ENCODE assay signal across 23 cellular contexts in the genomic region with DNA sequence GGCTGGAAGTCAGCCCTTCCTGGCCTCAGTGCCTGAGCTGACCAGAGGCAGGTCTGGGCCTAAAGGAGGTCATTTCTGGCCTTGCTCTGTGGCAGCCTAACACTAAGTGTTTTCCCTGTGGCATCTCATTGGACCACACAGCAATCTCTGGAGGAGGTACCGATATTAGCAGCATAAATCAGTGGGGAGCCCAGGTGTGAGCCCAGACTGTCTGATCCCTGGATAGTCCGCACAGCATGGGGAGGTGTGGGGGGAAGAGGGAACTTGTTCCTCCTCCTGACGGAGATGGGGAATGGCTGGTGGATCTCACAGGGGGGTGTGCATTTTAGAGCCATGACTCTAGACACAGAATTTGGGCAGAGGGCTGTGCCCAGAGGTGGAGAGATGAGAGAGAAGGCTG. TPM values are rescaled to one million over a fixed set of nuclear protein-coding genes. Genes with fewer than 3 reads are reported as not detected.
DNase-seq lines count a peak whose midpoint lies in the region; ATAC-seq, FAIRE-seq and TF ChIP-seq lines count a peak whose summit lies in the region.
"Had no signal": no experiment of that assay in that cellular context is flagged by ENCODE, and none has a peak within 500 bp of the region (broad histone marks: within the 10 kb centered on the region; RNA-seq: fewer than 3 reads in every experiment).

No MANE protein-coding gene starts in this region.

- H4K20me1 ChIP-seq in K562 (replicated peaks; ENCODE audit: control insufficient read depth, insufficient read depth, low read length): peaks cover 5% of the 10 kb centered on the region; the same call in 1 of the 2 replicates

- 0 out of 4 replicates have a peak overlapping the region, but pooled peaks of 1 of the 2 experiments have one; percentile 69 for H3K9ac ChIP-seq in K562 (ENCODE audit: insufficient read depth in 1 of 2, low read depth in 2 of 2, low read length in 2 of 2)

- TF ChIP-seq POLR2A in K562 (conservative IDR thresholded peaks at IDR 0.05): no peak

- TF ChIP-seq CTCF in K562 (IDR thresholded peaks at IDR 0.05 in 2 of 3, conservative IDR thresholded peaks at IDR 0.05 in 1 of 3; ENCODE audit: insufficient read depth in 2 of 3, low read depth in 1 of 3, low read length in 3 of 3) (no peak), left ventricle myocardium inferior (IDR thresholded peaks at IDR 0.05; ENCODE audit: borderline replicate concordance) (no peak)

- H3K36me3 ChIP-seq in K562 (ENCODE audit: control insufficient read depth, insufficient read depth, low read length) (no peaks in the 10 kb centered on the region), aorta (ENCODE audit: control insufficient read depth in 1 of 2, insufficient read depth in 2 of 2, low read length in 1 of 2) (no peaks in the 10 kb centered on the region), left ventricle myocardium inferior (no peaks in the 10 kb centered on the region)
- H3K36me3 ChIP-seq: cardiac muscle cell, MG63, spleen had no signal

- no peaks in the 10 kb centered on the region for H3K4me1 ChIP-seq in K562 (replicated peaks in 1 of 2; ENCODE audit: control insufficient read depth in 2 of 2, insufficient read depth in 2 of 2, low read length in 2 of 2)
- no peaks in the 10 kb centered on the region for H3K4me1 ChIP-seq in aorta (ENCODE audit: control insufficient read depth in 1 of 2, insufficient read depth in 2 of 2, low read length in 2 of 2)
- peaks cover 9% of the 10 kb centered on the region for H3K4me1 ChIP-seq in left ventricle myocardium inferior

- TF ChIP-seq RAD21 in K562 (CRISPR knock-in tag; conservative IDR thresholded peaks at IDR 0.05 in 1 of 2, IDR thresholded peaks at IDR 0.05 in 1 of 2): no peak

- H3K27ac Mint-ChIP-seq in activated CD4-positive, alpha-beta T cell treated with anti-CD3 and anti-CD28 coated beads, Interleukin-2, amount 10 ng/mL, durations not matched to agents 24 days and 14 days: peak overlapping the region; percentile 69
- no peak overlapping the region for H3K27ac Mint-ChIP-seq in activated CD4-positive, alpha-beta T cell treated with anti-CD3 and anti-CD28 coated beads for 36 hours
- peak overlapping the region; percentile 49 for H3K27ac Mint-ChIP-seq in memory B cell
- H3K27ac Mint-ChIP-seq: activated B cell treated with CpG ODN at 0.5 μM for 24 hours, progenitor cell of endocrine pancreas, T-cell had no signal

- no peak overlapping the region for H3K4me2 ChIP-seq in K562 (ENCODE audit: insufficient read depth, low read length)

- no peaks in the 10 kb centered on the region for H3K79me2 ChIP-seq in K562 (ENCODE audit: control insufficient read depth, insufficient read depth, low read length)

- H3K27me3 ChIP-seq in K562 (ENCODE audit: control insufficient read depth in 2 of 2, insufficient read depth in 2 of 2, low read length in 2 of 2) (peaks cover 0 to 25% of the 10 kb centered on the region in 2 experiments; a peak in 2 of 5 replicates), aorta (ENCODE audit: control insufficient read depth in 1 of 2, insufficient read depth in 2 of 2, low read length in 1 of 2) (no peaks in the 10 kb centered on the region), left ventricle myocardium inferior (ENCODE audit: low read depth) (no peaks in the 10 kb centered on the region)
- H3K27me3 ChIP-seq: cardiac muscle cell, MG63, spleen had no signal

- no TSS peak for BruUV-seq in K562 (replicated peaks; lab: Mats Ljungman, UMichigan)

- no peaks in the 10 kb centered on the region for H3K9me3 ChIP-seq in K562 (replicated peaks; ENCODE audit: control insufficient read depth, insufficient read depth, low read depth, low read length)
- H3K9me3 ChIP-seq in aorta (ENCODE audit: control insufficient read depth, low read length): no peaks in the 10 kb centered on the region
- H3K9me3 ChIP-seq in left ventricle myocardium inferior (replicated peaks): peaks cover 3% of the 10 kb centered on the region
- H3K9me3 ChIP-seq: spleen had no signal

- H3K4me3 ChIP-seq in K562 (no peak overlapping the region), aorta (ENCODE audit: low read length in 2 of 2) (no peak overlapping the region), left ventricle myocardium inferior (no peak overlapping the region)
- H3K4me3 ChIP-seq: cardiac muscle cell, lung, MG63, spleen had no signal

- POLR2A ChIA-PET in activated CD4-positive, alpha-beta T cell treated with anti-CD3 and anti-CD28 coated beads for 36 hours (lab: Charles Lee): interaction anchor here (1.6 kb wide), 1 partner anchor 11 kb away, joined by 4 read pairs; a partner anchor contains a TSS
- POLR2A ChIA-PET in K562 (lab: Yijun Ruan, JAX): interaction anchor here (0.6 to 1.4 kb wide), 4 partner anchors 9 to 79 kb away, joined by 3 to 6 read pairs (median 5); no protein-coding TSS in a partner anchor

- TF ChIP-seq EP300 in K562 (IDR thresholded peaks at IDR 0.05; ENCODE audit: low read length): no peak

- no peaks in the 10 kb centered on the region for H3K27me3 Mint-ChIP-seq in activated CD4-positive, alpha-beta T cell treated with anti-CD3 and anti-CD28 coated beads, Interleukin-2, amount 10 ng/mL, durations not matched to agents 24 days and 14 days
- no peaks in the 10 kb centered on the region for H3K27me3 Mint-ChIP-seq in activated CD4-positive, alpha-beta T cell treated with anti-CD3 and anti-CD28 coated beads for 36 hours
- no peaks in the 10 kb centered on the region for H3K27me3 Mint-ChIP-seq in memory B cell
- H3K27me3 Mint-ChIP-seq: activated B cell treated with CpG ODN at 0.5 μM for 24 hours; effector memory CD8-positive, alpha-beta T cell; T-cell had no signal

- peaks cover 18% of the 10 kb centered on the region for H3K9me3 Mint-ChIP-seq in activated CD4-positive, alpha-beta T cell treated with anti-CD3 and anti-CD28 coated beads, Interleukin-2, amount 10 ng/mL, durations not matched to agents 24 days and 14 days
- peaks cover 7% of the 10 kb centered on the region for H3K9me3 Mint-ChIP-seq in activated CD4-positive, alpha-beta T cell treated with anti-CD3 and anti-CD28 coated beads for 36 hours (ENCODE audit: low read depth)
- H3K9me3 Mint-ChIP-seq in memory B cell: no peaks in the 10 kb centered on the region
- H3K9me3 Mint-ChIP-seq: activated B cell treated with CpG ODN at 0.5 μM for 24 hours; effector memory CD8-positive, alpha-beta T cell; T-cell had no signal

- CTCF ChIA-PET in activated CD4-positive, alpha-beta T cell treated with anti-CD3 and anti-CD28 coated beads for 36 hours (lab: Charles Lee): interaction anchor here (5.3 kb wide), 1 partner anchor 10 kb away, joined by 50 read pairs; a partner anchor contains a TSS
- CTCF ChIA-PET in K562 (lab: Yijun Ruan, JAX; ENCODE audit: low intra/inter-chr PET ratio): no interaction called here

- DNase-seq in activated CD4-positive, alpha-beta T cell treated with anti-CD3 and anti-CD28 coated beads, Interleukin-2, amount 10 ng/mL, durations not matched to agents 24 days and 14 days: no peak
- DNase-seq in activated CD4-positive, alpha-beta T cell treated with anti-CD3 and anti-CD28 coated beads for 36 hours: no peak
- DNase-seq in K562 (ENCODE audit: extremely low read depth in 1 of 4, low spot score in 3 of 4) (no peak), memory B cell (ENCODE audit: low spot score in 2 of 2) (no peak), aorta (peak in 1 of 2 donors; percentile 28), left ventricle myocardium inferior (no peak)
- DNase-seq: ACHN; activated B cell treated with CpG ODN at 0.5 μM for 24 hours; effector memory CD8-positive, alpha-beta T cell; MG63; naive B cell; NCI-H187 treated with DMSO at 0.1 percent for 48 hours; NCI-H446 treated with DMSO at 0.1 percent for 48 hours; spleen; stimulated activated CD8-positive, alpha-beta memory T cell treated with anti-CD3 and anti-CD28 coated beads, Interleukin-4, amount 100 ng/mL, for 48 hours; T-cell had no signal

- no peak for ATAC-seq in activated CD4-positive, alpha-beta T cell treated with anti-CD3 and anti-CD28 coated beads for 36 hours
- ATAC-seq in K562 (no peak; the same call in 1 of the 3 replicates), memory B cell (ENCODE audit: low read depth) (no peak), aorta (ENCODE audit: low FRiP score) (peak; percentile 48), GM18858 (IDR thresholded peaks at IDR 0.05; ENCODE audit: unreplicated experiment) (no peak), GM18870 (IDR thresholded peaks at IDR 0.05; ENCODE audit: unreplicated experiment) (no peak)
- ATAC-seq: effector memory CD8-positive, alpha-beta T cell; Right ventricle myocardium inferior; T-cell had no signal

- no peak overlapping the region for H2AFZ ChIP-seq in K562 (ENCODE audit: low read depth, low read length)

- intact Hi-C loops in activated CD4-positive, alpha-beta T cell treated with anti-CD3 and anti-CD28 coated beads, Interleukin-2, amount 10 ng/mL, durations not matched to agents 24 days and 14 days (cut with micrococcal nuclease): loop anchor here (10.0 kb wide), 1 partner anchor 271 kb away; a partner anchor contains a TSS
- intact Hi-C loops in activated CD4-positive, alpha-beta T cell treated with anti-CD3 and anti-CD28 coated beads for 36 hours (cut with DNase I, micrococcal nuclease): no loop called here
- intact Hi-C loops in K562 (cut with micrococcal nuclease): no loop called here
- intact Hi-C loops in aorta (cut with DNase I): no loop called here
- intact Hi-C loops in left ventricle myocardium inferior (cut with micrococcal nuclease): no loop called here

- peaks cover 7% of the 10 kb centered on the region for H3K36me3 Mint-ChIP-seq in activated CD4-positive, alpha-beta T cell treated with anti-CD3 and anti-CD28 coated beads, Interleukin-2, amount 10 ng/mL, durations not matched to agents 24 days and 14 days (ENCODE audit: low read depth)
- no peaks in the 10 kb centered on the region for H3K36me3 Mint-ChIP-seq in activated CD4-positive, alpha-beta T cell treated with anti-CD3 and anti-CD28 coated beads for 36 hours (ENCODE audit: low read depth)
- no peaks in the 10 kb centered on the region for H3K36me3 Mint-ChIP-seq in memory B cell
- H3K36me3 Mint-ChIP-seq: naive B cell, T-cell had no signal

- in situ Hi-C loops in K562 (cut with MboI): loop anchor here (5.0 kb wide), 1 partner anchor 49 kb away; no protein-coding TSS in a partner anchor

- H3K27ac ChIP-seq in K562 (ENCODE audit: extremely low read depth, low read depth, low read length) (no peak overlapping the region), aorta (ENCODE audit: low read depth in 1 of 2, low read length in 2 of 2) (no peak overlapping the region), left ventricle myocardium inferior (replicated peaks) (no peak overlapping the region)
- H3K27ac ChIP-seq: C4-2B, cardiac muscle cell, spleen had no signal

- peak; percentile 56 for FAIRE-seq in K562 (lab: Jason Lieb, UNC)

- H3K4me1 Mint-ChIP-seq in activated CD4-positive, alpha-beta T cell treated with anti-CD3 and anti-CD28 coated beads, Interleukin-2, amount 10 ng/mL, durations not matched to agents 24 days and 14 days: peaks cover 37% of the 10 kb centered on the region
- H3K4me1 Mint-ChIP-seq in activated CD4-positive, alpha-beta T cell treated with anti-CD3 and anti-CD28 coated beads for 36 hours: peaks cover 25% of the 10 kb centered on the region
- H3K4me1 Mint-ChIP-seq in memory B cell: peaks cover 14% of the 10 kb centered on the region

- WGBS in K562 (ENCODE audit: insufficient coverage, low coverage, missing lambda C conversion rate): 49% methylated on average over 3 of the region's 3 CpGs
- WGBS in aorta, 2 donors: 96% methylated on average over 3 of the region's 3 CpGs

- H3K4me3 Mint-ChIP-seq in activated CD4-positive, alpha-beta T cell treated with anti-CD3 and anti-CD28 coated beads, Interleukin-2, amount 10 ng/mL, durations not matched to agents 24 days and 14 days: no peak overlapping the region
- H3K4me3 Mint-ChIP-seq in activated CD4-positive, alpha-beta T cell treated with anti-CD3 and anti-CD28 coated beads for 36 hours: no peak overlapping the region
- H3K4me3 Mint-ChIP-seq in memory B cell: no peak overlapping the region
- H3K4me3 Mint-ChIP-seq: activated B cell treated with CpG ODN at 0.5 μM for 24 hours; effector memory CD8-positive, alpha-beta T cell; naive B cell; T-cell had no signal

- no peaks in the 10 kb centered on the region for H3K9me1 ChIP-seq in K562 (ENCODE audit: control insufficient read depth, insufficient read depth, low read length)

RNA-seq across cellular contexts. Expression of a gene that starts 11.0 kb away (rescaled TPM):
- 157 and 161 TPM in 2 replicates for total RNA-seq in activated CD4-positive, alpha-beta T cell treated with anti-CD3 and anti-CD28 coated beads, Interleukin-2, amount 10 ng/mL, durations not matched to agents 24 days and 14 days
- total RNA-seq in activated CD4-positive, alpha-beta T cell treated with anti-CD3 and anti-CD28 coated beads for 36 hours: 10 to 100 TPM; 92.3 to 96.1 TPM
- 96.3 and 215 TPM in 2 replicates for total RNA-seq in K562 (2011; cell fraction: chromatin; rRNA removed; ENCODE audit: low replicate concordance)
- total RNA-seq in K562 (2011; cell fraction: nucleolus; rRNA removed): 144 and 155 TPM in 2 replicates
- total RNA-seq in K562 (2011; cell fraction: nucleoplasm; rRNA removed): 118 and 119 TPM in 2 replicates
- total RNA-seq in K562 (2014; rRNA removed): 53.4 and 69.8 TPM in 2 replicates
- 97.7 and 108 TPM in 2 replicates for total RNA-seq in K562 (2014; rRNA removed; fragmentation: Illumina TruSeq; extraction: Trizol)
- 117 and 119 TPM in 2 replicates for total RNA-seq in K562 (2015; rRNA removed; fragmentation: Illumina TruSeq; extraction: Trizol)
- 235 and 239 TPM in 2 replicates for total RNA-seq in K562 (2021)
- polyA plus RNA-seq in K562 (2011; rRNA removed): 148 and 175 TPM in 2 replicates
- 202 and 255 TPM in 2 replicates for polyA plus RNA-seq in K562 (2011; cell fraction: cytosol; rRNA removed)
- polyA plus RNA-seq in K562 (2011; cell fraction: nucleus; rRNA removed): 198 and 337 TPM in 2 replicates
- 180 and 222 TPM in 2 replicates for polyA plus RNA-seq in K562 (2012)
- 250 and 287 TPM in 2 replicates for polyA plus RNA-seq in K562 (2014; fragmentation: Illumina TruSeq; extraction: Trizol)
- 10 to 100 TPM; 40.9 to 51.1 TPM for polyA plus RNA-seq in K562 (2014; fragmentation: Nextera tagmentation; extraction: Ambion mirVana)
- polyA plus RNA-seq in K562 (2014; rRNA removed): 154 and 168 TPM in 2 replicates
- polyA minus RNA-seq in K562 (2011; rRNA and poly(A)+ RNA removed): 91.8 and 131 TPM in 2 replicates
- polyA minus RNA-seq in K562 (2011; cell fraction: cytosol; rRNA and poly(A)+ RNA removed): 98.9 and 104 TPM in 2 replicates
- 116 and 136 TPM in 2 replicates for polyA minus RNA-seq in K562 (2011; cell fraction: nucleus; rRNA and poly(A)+ RNA removed)
- total RNA-seq in aorta: 10 to 100 TPM; 16.8 to 21.2 TPM
- polyA plus RNA-seq in aorta: 10 to 100 TPM in 1 of 2 donors, 1 to 10 TPM in 1; 9.0 to 11.1 TPM
- 150 TPM for total RNA-seq in left ventricle myocardium inferior
